ENCODE assay signal across 8 cellular contexts in genomic region chr19:49157445-49158224, GRCh38. TPM values are rescaled to one million over a fixed set of nuclear protein-coding genes. Genes with fewer than 3 reads are reported as not detected.
DNase-seq lines count a peak whose midpoint lies in the region; ATAC-seq, FAIRE-seq and TF ChIP-seq lines count a peak whose summit lies in the region.

TRPM4 (plus strand) TSS chr19:49157792; CDS start chr19:49157867, 75 bp downstream.

- peak within 1 kb of the TSS; percentile 74 for H3K4ac ChIP-seq in IMR-90 (ENCODE audit: low read depth, low read length)

- dilution Hi-C loops in IMR-90 (cut with HindIII; ENCODE audit: low sequenced_read_pairs, unreplicated experiment): no loop called here

- intact Hi-C loops in IMR-90 (cut with micrococcal nuclease) (no loop called here), heart left ventricle (cut with DNase I) (loop anchor here in 2 of 10 donors (5.0 to 10.0 kb wide), 3 partner anchors 40 to 283 kb away; partner anchors contain the start of genes PPP1R15A (in 1 of the 2) and SNRNP70 (in 1 of the 2)), pancreas (cut with DNase I) (no loop called here)

- H3K4me1 ChIP-seq in IMR-90 (ENCODE audit: control insufficient read depth, insufficient read depth, low read length) (peaks cover 2% of the 10 kb centered on the region; the same call in 1 of the 2 replicates), heart left ventricle (peaks cover 0 to 40% (median 16%) of the 10 kb centered on the region in 12 donors), pancreas (peaks cover 0 to 6% (median 6%) of the 10 kb centered on the region in 3 donors)

- H3K56ac ChIP-seq in IMR-90 (ENCODE audit: extremely low read depth, insufficient read depth, low read length): peak within 1 kb of the TSS; percentile 51; the same call in 1 of the 2 replicates

- no TSS peak for BruUV-seq in IMR-90 (replicated peaks; lab: Mats Ljungman, UMichigan)

- POLR2A ChIA-PET in IMR-90 (lab: Charles Lee; ENCODE audit: unreplicated experiment): no interaction called here

- no peak within 1 kb of the TSS for H2BK15ac ChIP-seq in IMR-90 (ENCODE audit: low read depth, low read length)

- peak within 1 kb of the TSS; percentile 88 for H3K4me2 ChIP-seq in IMR-90 (ENCODE audit: low read depth, low read length)

- H4K5ac ChIP-seq in IMR-90 (ENCODE audit: low read depth, low read length): no peak within 1 kb of the TSS; the same call in 1 of the 2 replicates

- H4K20me1 ChIP-seq in IMR-90 (ENCODE audit: insufficient read depth, low read length): no peaks in the 10 kb centered on the region; the same call in 1 of the 2 replicates

- CTCF ChIA-PET in IMR-90 (lab: Yijun Ruan, JAX): no interaction called here

- TF ChIP-seq CTCF in IMR-90 (conservative IDR thresholded peaks at IDR 0.05; ENCODE audit: low read depth, low read length): no peak
- TF ChIP-seq CTCF in heart left ventricle (IDR thresholded peaks at IDR 0.05): no peak
- no peak for TF ChIP-seq CTCF in pancreas (IDR thresholded peaks at IDR 0.05)

- no peaks in the 10 kb centered on the region; the same call in 1 of the 2 replicates for H3K36me3 ChIP-seq in IMR-90 (ENCODE audit: control insufficient read depth, insufficient read depth, low read length)
- H3K36me3 ChIP-seq in heart left ventricle: peaks cover 0 to 14% (median 0%) of the 10 kb centered on the region in 9 donors
- no peaks in the 10 kb centered on the region for H3K36me3 ChIP-seq in pancreas

- DNase-seq in C1 segment of cervical spinal cord (lab: John Stamatoyannopoulos, UW): peak in 13 of 14 donors; percentile 11 to 73 (median 47)
- DNase-seq in IMR-90: peak; percentile 61
- DNase-seq in RKO (ENCODE audit: low spot score): peak; percentile 80
- DNase-seq in amygdala (lab: John Stamatoyannopoulos, UW): peak in 47 of 56 donors; percentile 13 to 75 (median 50)
- peak; percentile 95 to 97 (median 96) for DNase-seq in heart left ventricle
- peak; percentile 90 to 97 (median 95) for DNase-seq in pancreas

- H2AK5ac ChIP-seq in IMR-90 (ENCODE audit: low read depth, low read length): peak within 1 kb of the TSS; percentile 1; the same call in 1 of the 2 replicates

- peak within 1 kb of the TSS; percentile 31 to 92; a peak in 2 of 4 replicates for H4K8ac ChIP-seq in IMR-90 (ENCODE audit: low read depth in 2 of 2, low read length in 2 of 2)

- no peak within 1 kb of the TSS; the same call in 1 of the 2 replicates for H3K18ac ChIP-seq in IMR-90 (ENCODE audit: low read depth, low read length)

- peak within 1 kb of the TSS; percentile 98 for H2AFZ ChIP-seq in IMR-90 (replicated peaks; ENCODE audit: low read length, poor library complexity)

- H2BK5ac ChIP-seq in IMR-90 (ENCODE audit: low read depth, low read length, poor library complexity, severe bottlenecking): peak within 1 kb of the TSS; percentile 37

- peaks cover 8 to 32% of the 10 kb centered on the region in 2 experiments; a peak in 3 of 4 replicates for H3K79me1 ChIP-seq in IMR-90 (ENCODE audit: low read depth in 1 of 2, low read length in 2 of 2)

- peak within 1 kb of the TSS; percentile 93 for H2AK9ac ChIP-seq in IMR-90 (replicated peaks; ENCODE audit: low read depth, low read length, poor library complexity)

- 0 out of 2 replicates have a peak, but pooled peaks have one; percentile 36 for TF ChIP-seq POLR2A in IMR-90 (IDR thresholded peaks at IDR 0.05; ENCODE audit: low read depth, low read length)
- peak; percentile 6 to 92 for TF ChIP-seq POLR2A in heart left ventricle (IDR thresholded peaks at IDR 0.05)

- no peak for FAIRE-seq in pancreas (lab: Jason Lieb, UNC)

- peak within 1 kb of the TSS; percentile 90 for H3K14ac ChIP-seq in IMR-90 (replicated peaks; ENCODE audit: low read depth, low read length)

- in situ Hi-C loops in IMR-90 (cut with MboI; ENCODE audit: low sequenced_read_pairs): no loop called here

- WGBS in IMR-90 (ENCODE audit: extremely low coverage in 2 of 2, insufficient read length in 1 of 2), 2 experiments: 0% methylated on average over 3 of the region's 41 CpGs; no CpG with 5 or more reads in 1 of the 2 experiments
- 1% methylated on average over 23 to 41 of the region's 41 CpGs for WGBS in heart left ventricle, 4 donors
- 1% methylated on average over 32 to 41 of the region's 41 CpGs for whole genome bisulfite sequencing in pancreas, 2 donors

- H3K4me3 ChIP-seq in IMR-90 (ENCODE audit: insufficient read depth, low read depth, low read length): peak within 1 kb of the TSS; percentile 97
- peak within 1 kb of the TSS; percentile 78 to 99 (median 90) for H3K4me3 ChIP-seq in heart left ventricle
- H3K4me3 ChIP-seq in pancreas: peak within 1 kb of the TSS; percentile 55 to 87 (median 78)

- peak within 1 kb of the TSS; percentile 21 for H3K23ac ChIP-seq in IMR-90 (ENCODE audit: low read depth, low read length)

- no peak within 1 kb of the TSS for H4K91ac ChIP-seq in IMR-90 (ENCODE audit: insufficient read depth, low read depth, low read length)

- H3K9ac ChIP-seq in IMR-90 (ENCODE audit: low read depth, low read length): peak within 1 kb of the TSS; percentile 86

- ATAC-seq in IMR-90 (ENCODE audit: low read depth): peak; percentile 99
- ATAC-seq in heart left ventricle: peak; percentile 64 to 80 (median 79)
- peak; percentile 98 for ATAC-seq in pancreas
- no peak for ATAC-seq in GM19452 (IDR thresholded peaks at IDR 0.05; ENCODE audit: unreplicated experiment)
- ATAC-seq in HG02938 (IDR thresholded peaks at IDR 0.05; ENCODE audit: unreplicated experiment): no peak

- H3K27ac ChIP-seq in IMR-90 (ENCODE audit: insufficient read depth, low read length) (peak within 1 kb of the TSS; percentile 64), heart left ventricle (peak within 1 kb of the TSS; percentile 89 to 100 (median 96)), pancreas (peak within 1 kb of the TSS; percentile 35 to 87 (median 74))

- no peak within 1 kb of the TSS for H2BK120ac ChIP-seq in IMR-90 (ENCODE audit: low read depth, low read length)

- H3K27me3 ChIP-seq in IMR-90 (ENCODE audit: control insufficient read depth, insufficient read depth, low read length) (peaks cover 8% of the 10 kb centered on the region; the same call in 1 of the 2 replicates), heart left ventricle (no peaks in the 10 kb centered on the region), pancreas (no peaks in the 10 kb centered on the region)

- H3K9me3 ChIP-seq in IMR-90 (ENCODE audit: control insufficient read depth, insufficient read depth, low read length): no peaks in the 10 kb centered on the region
- H3K9me3 ChIP-seq in heart left ventricle: no peaks in the 10 kb centered on the region
- H3K9me3 ChIP-seq in pancreas: no peaks in the 10 kb centered on the region

- no peak for TF ChIP-seq RAD21 in IMR-90 (IDR thresholded peaks at IDR 0.05; ENCODE audit: low read length)

- peaks cover 5% of the 10 kb centered on the region; the same call in 1 of the 2 replicates for H3K9me1 ChIP-seq in IMR-90 (ENCODE audit: insufficient read depth, low read length)

- no peak within 1 kb of the TSS for H2BK20ac ChIP-seq in IMR-90 (ENCODE audit: low read depth, low read length)

TF ChIP-seq in IMR-90, 13 proteins besides CTCF, POLR2A, EP300 and RAD21:
- TF ChIP-seq, protein P1, sequence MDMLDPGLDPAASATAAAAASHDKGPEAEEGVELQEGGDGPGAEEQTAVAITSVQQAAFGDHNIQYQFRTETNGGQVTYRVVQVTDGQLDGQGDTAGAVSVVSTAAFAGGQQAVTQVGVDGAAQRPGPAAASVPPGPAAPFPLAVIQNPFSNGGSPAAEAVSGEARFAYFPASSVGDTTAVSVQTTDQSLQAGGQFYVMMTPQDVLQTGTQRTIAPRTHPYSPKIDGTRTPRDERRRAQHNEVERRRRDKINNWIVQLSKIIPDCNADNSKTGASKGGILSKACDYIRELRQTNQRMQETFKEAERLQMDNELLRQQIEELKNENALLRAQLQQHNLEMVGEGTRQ (IDR thresholded peaks at IDR 0.05; ENCODE audit: low read depth, low read length): no peak
- no peak for TF ChIP-seq RCOR1 (IDR thresholded peaks at IDR 0.05; ENCODE audit: insufficient replicate concordance, low read length)
- TF ChIP-seq NFE2L2 (IDR thresholded peaks at IDR 0.05; ENCODE audit: low read depth, low read length): no peak
- TF ChIP-seq CEBPB (IDR thresholded peaks at IDR 0.05; ENCODE audit: low read depth, low read length): no peak
- TF ChIP-seq SMC3 (IDR thresholded peaks at IDR 0.05; ENCODE audit: low read depth, low read length): no peak
- TF ChIP-seq MAFK (IDR thresholded peaks at IDR 0.05; ENCODE audit: low read depth, low read length): no peak
- TF ChIP-seq FOS (IDR thresholded peaks at IDR 0.05; ENCODE audit: low read depth, low read length): no peak
- no peak for TF ChIP-seq RFX5 (IDR thresholded peaks at IDR 0.05; ENCODE audit: low read depth, low read length)
- TF ChIP-seq MXI1 (IDR thresholded peaks at IDR 0.05; ENCODE audit: borderline replicate concordance, low read depth, low read length): peak; percentile 47; the same call in 1 of the 2 replicates
- peak; percentile 38; the same call in 1 of the 2 replicates for TF ChIP-seq MAZ (IDR thresholded peaks at IDR 0.05; ENCODE audit: borderline replicate concordance, low read depth, low read length)
- no peak for TF ChIP-seq CHD1 (IDR thresholded peaks at IDR 0.05; ENCODE audit: low read depth, low read length)
TF ChIP-seq in IMR-90: peak in this region for 2.

RNA-seq across cellular contexts. Expression of gene TRPM4, which starts in this region (rescaled TPM):
- total RNA-seq in IMR-90 (2012; rRNA removed) (1.9 and 2.2 TPM in 2 replicates), heart left ventricle (10 to 100 TPM; 19.3 to 34.5 (median 25.8) TPM), pancreas (10 to 100 TPM; 11.8 to 29.7 (median 15.2) TPM)
- polyA plus RNA-seq in IMR-90 (2012; rRNA removed) (17.4 and 19.7 TPM in 2 replicates), heart left ventricle (10 to 100 TPM; 16.8 to 45.3 TPM), pancreas (10 to 100 TPM; 19.2 to 47.1 TPM)
- 10.1 and 12.8 TPM in 2 replicates for polyA plus RNA-seq in IMR-90 (2012; cell fraction: cytosol; rRNA removed)
- polyA plus RNA-seq in IMR-90 (2012; cell fraction: nucleus; rRNA removed; ENCODE audit: low replicate concordance): 115 and 216 TPM in 2 replicates

Comparison
In these comparisons a context has a peak if more than half of its experiments do, and no peak if none do; other contexts are left out.
1. ATAC-seq: peak in IMR-90 (single experiment), heart left ventricle (4 of 4) and pancreas (4 of 4); none in GM19452 (single experiment) and HG02938 (single experiment).
2. Peak in every context shown above with its lines, with median percentiles within 50 percentile points of each other: DNase-seq, H3K27ac ChIP-seq and H3K4me3 ChIP-seq.